1 cellular context compared by ENCODE assay signal in genomic region chr16:46868891-46869290, GRCh38.
TF ChIP-seq lines count a peak whose summit lies in the region.
"Not testable (repeated sequence)": the region's sequence is repeated elsewhere in the genome, so short reads cannot be mapped to it uniquely, and the experiment has no call there.

No MANE protein-coding gene starts in this region.

TF ChIP-seq in HepG2, 621 proteins besides CTCF, POLR2A, EP300 and RAD21 (continued from another document and continues in another):
- TF ChIP-seq TFDP1 (CRISPR knock-in tag; IDR thresholded peaks at IDR 0.05; ENCODE audit: borderline replicate concordance) = 0 out of 2 replicates have a peak, but pooled peaks have one; percentile 34
- peak; percentile 40; the same call in 1 of the 2 replicates for TF ChIP-seq RFXAP (CRISPR knock-in tag; IDR thresholded peaks at IDR 0.05; ENCODE audit: borderline replicate concordance)
- TF ChIP-seq FOXP4 (CRISPR knock-in tag; IDR thresholded peaks at IDR 0.05) = peak; percentile 80
- TF ChIP-seq FOXO1 (CRISPR knock-in tag; IDR thresholded peaks at IDR 0.05) = peak; percentile 65; the same call in 1 of the 2 replicates
- peak; percentile 73 for TF ChIP-seq NCOA2 (CRISPR knock-in tag; IDR thresholded peaks at IDR 0.05)
- peak; percentile 76; the same call in 1 of the 2 replicates for TF ChIP-seq ZNF264 (CRISPR knock-in tag; IDR thresholded peaks at IDR 0.05)
- peak; percentile 94 for TF ChIP-seq ZNF18 (CRISPR knock-in tag; IDR thresholded peaks at IDR 0.05; ENCODE audit: insufficient replicate concordance)
- TF ChIP-seq KAT7 (CRISPR knock-in tag; IDR thresholded peaks at IDR 0.05; ENCODE audit: borderline replicate concordance) = peak; percentile 81
- TF ChIP-seq PRDM15 (CRISPR knock-in tag; IDR thresholded peaks at IDR 0.05) = peak; percentile 59; the same call in 1 of the 2 replicates
- peak; percentile 53; the same call in 1 of the 2 replicates for TF ChIP-seq TFAP4 (IDR thresholded peaks at IDR 0.05; ENCODE audit: borderline replicate concordance, low read depth)
- TF ChIP-seq MIER3 (CRISPR knock-in tag; IDR thresholded peaks at IDR 0.05; ENCODE audit: borderline replicate concordance) = peak; percentile 64; the same call in 1 of the 2 replicates
- TF ChIP-seq RXRB (CRISPR knock-in tag; IDR thresholded peaks at IDR 0.05; ENCODE audit: borderline replicate concordance) = peak; percentile 100
- TF ChIP-seq ZNF232 (CRISPR knock-in tag; IDR thresholded peaks at IDR 0.05; ENCODE audit: borderline replicate concordance) = peak; percentile 69; the same call in 1 of the 2 replicates
- TF ChIP-seq FOXK2 (IDR thresholded peaks at IDR 0.05) = peak; percentile 25; the same call in 1 of the 2 replicates
- 0 out of 2 replicates have a peak, but pooled peaks have one; percentile 39 for TF ChIP-seq SP5 (CRISPR knock-in tag; IDR thresholded peaks at IDR 0.05; ENCODE audit: borderline replicate concordance, low read depth)
- TF ChIP-seq FOSL1 (CRISPR knock-in tag; IDR thresholded peaks at IDR 0.05; ENCODE audit: borderline replicate concordance) = peak; percentile 26; the same call in 1 of the 2 replicates
- peak; percentile 72; the same call in 1 of the 2 replicates for TF ChIP-seq HDAC2 (CRISPR knock-in tag; IDR thresholded peaks at IDR 0.05)
- TF ChIP-seq HNF4A (CRISPR knock-in tag; IDR thresholded peaks at IDR 0.05) = peak; percentile 95
- peak; percentile 68 for TF ChIP-seq FOXA3 (CRISPR knock-in tag; IDR thresholded peaks at IDR 0.05)
- TF ChIP-seq PAXIP1 (CRISPR knock-in tag; conservative IDR thresholded peaks at IDR 0.05) = peak; percentile 88
- TF ChIP-seq TBX2 (CRISPR knock-in tag; IDR thresholded peaks at IDR 0.05; ENCODE audit: borderline replicate concordance) = peak; percentile 91
- peak; percentile 83 for TF ChIP-seq TBL1XR1 (IDR thresholded peaks at IDR 0.05; ENCODE audit: borderline replicate concordance, low read length, partially characterized antibody)
- TF ChIP-seq CREBL2 (CRISPR knock-in tag; IDR thresholded peaks at IDR 0.05; ENCODE audit: borderline replicate concordance) = 0 out of 2 replicates have a peak, but pooled peaks have one; percentile 0
- TF ChIP-seq TEAD3 (CRISPR knock-in tag; optimal IDR thresholded peaks at IDR 0.05; ENCODE audit: borderline replicate concordance) = peak; percentile 75
- peak; percentile 81 for TF ChIP-seq ZGPAT (CRISPR knock-in tag; IDR thresholded peaks at IDR 0.05)
- peak; percentile 59; the same call in 1 of the 2 replicates for TF ChIP-seq ZNF549 (CRISPR knock-in tag; IDR thresholded peaks at IDR 0.05)
- 0 out of 2 replicates have a peak, but pooled peaks have one; percentile 12 for TF ChIP-seq ZNF850 (CRISPR knock-in tag; conservative IDR thresholded peaks at IDR 0.05)
- TF ChIP-seq ZBTB39 (CRISPR knock-in tag; IDR thresholded peaks at IDR 0.05) = peak; percentile 86
- peak; percentile 53; the same call in 1 of the 2 replicates for TF ChIP-seq CREM (IDR thresholded peaks at IDR 0.05)
- TF ChIP-seq CREM (CRISPR knock-in tag; IDR thresholded peaks at IDR 0.05) = not testable (repeated sequence)
- 0 out of 2 replicates have a peak, but pooled peaks have one; percentile 18 for TF ChIP-seq PITX1 (CRISPR knock-in tag; IDR thresholded peaks at IDR 0.05)
- 0 out of 2 replicates have a peak, but pooled peaks have one; percentile 37 for TF ChIP-seq ZSCAN31 (CRISPR knock-in tag; IDR thresholded peaks at IDR 0.05; ENCODE audit: low read depth)
- TF ChIP-seq MYPOP (CRISPR knock-in tag; IDR thresholded peaks at IDR 0.05) = 0 out of 2 replicates have a peak, but pooled peaks have one; percentile 30
